Comparison of ENCODE assay signal across 9 cellular contexts in the genomic region with DNA sequence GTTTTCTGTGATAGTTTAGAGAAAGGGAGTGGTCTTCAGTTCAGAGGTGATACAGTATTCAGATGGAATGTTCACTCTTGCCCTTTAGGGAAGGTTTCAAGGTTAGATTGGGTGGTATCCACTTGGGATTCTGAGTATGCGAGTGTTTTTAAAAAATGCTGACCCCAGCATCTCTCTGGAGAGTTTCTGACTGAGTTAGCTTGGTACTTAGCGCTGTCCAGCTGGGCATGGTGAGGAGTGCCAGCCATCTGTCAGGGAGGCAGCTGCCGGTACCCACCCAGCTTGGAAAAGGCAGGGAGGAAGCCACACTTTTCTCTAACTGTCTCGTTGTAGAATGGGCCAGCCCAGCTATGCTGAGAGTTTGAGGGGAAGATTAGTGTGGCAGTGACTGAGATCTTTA.
DNase-seq lines count a peak whose midpoint lies in the region; ATAC-seq and TF ChIP-seq lines count a peak whose summit lies in the region.
"Had no signal": no experiment of that assay in that cellular context is flagged by ENCODE, and none has a peak within 500 bp of the region (broad histone marks: within the 10 kb centered on the region; RNA-seq: fewer than 3 reads in every experiment).

No MANE protein-coding gene starts in this region.

- H3K27ac Mint-ChIP-seq in CD4-positive, alpha-beta T cell = peak overlapping the region; percentile 91
- peak overlapping the region; percentile 96 to 99 for H3K27ac Mint-ChIP-seq in T-cell

- H3K4me1 ChIP-seq in foreskin keratinocyte = peaks cover 5% of the 10 kb centered on the region
- peaks cover 83% of the 10 kb centered on the region for H3K4me1 ChIP-seq in psoas muscle

- H3K27me3 ChIP-seq in CD4-positive, alpha-beta T cell (ENCODE audit: control insufficient read depth, insufficient read depth, low read length) = no peaks in the 10 kb centered on the region
- no peaks in the 10 kb centered on the region for H3K27me3 ChIP-seq in foreskin keratinocyte
- no peaks in the 10 kb centered on the region for H3K27me3 ChIP-seq in psoas muscle (ENCODE audit: insufficient read depth in 3 of 3, low read length in 2 of 3)

- TF ChIP-seq CTCF in CD4-positive, alpha-beta T cell (IDR thresholded peaks at IDR 0.05) = no peak
- no peak for TF ChIP-seq CTCF in foreskin keratinocyte (conservative IDR thresholded peaks at IDR 0.05)
- TF ChIP-seq CTCF in psoas muscle (IDR thresholded peaks at IDR 0.05) = no peak

- H3K36me3 ChIP-seq in psoas muscle (ENCODE audit: insufficient read depth in 1 of 2, low read depth in 1 of 2) = no peaks in the 10 kb centered on the region

- no peak for ATAC-seq in CD4-positive, alpha-beta T cell (ENCODE audit: poor library complexity)
- ATAC-seq in T-cell (replicated peaks in 1 of 4) (no peak), foreskin keratinocyte (no peak), psoas muscle (peak; percentile 45 to 71 (median 64)), HG02970 (IDR thresholded peaks at IDR 0.05; ENCODE audit: low FRiP score, unreplicated experiment) (no peak), HG03280 (IDR thresholded peaks at IDR 0.05; ENCODE audit: unreplicated experiment) (no peak)

- peak overlapping the region; percentile 76 for H3K4me3 Mint-ChIP-seq in CD4-positive, alpha-beta T cell
- H3K4me3 Mint-ChIP-seq in T-cell = peak overlapping the region in 1 of 3 donors; percentile 76

- peaks cover 94% of the 10 kb centered on the region for H3K4me1 Mint-ChIP-seq in CD4-positive, alpha-beta T cell (ENCODE audit: low read depth)
- peaks cover 92 to 94% (median 93%) of the 10 kb centered on the region in 3 donors for H3K4me1 Mint-ChIP-seq in T-cell

- WGBS in psoas muscle, 3 donors = 25 to 30% (median 28%) methylated on average over 4 of the region's 4 CpGs

- intact Hi-C loops in CD4-positive, alpha-beta T cell (cut with DNase I, micrococcal nuclease) = no loop called here
- intact Hi-C loops in psoas muscle (cut with DNase I) = loop anchor here in 1 of 2 donors (5.0 kb wide), 1 partner anchor 39 kb away; no protein-coding TSS in a partner anchor

- POLR2A ChIA-PET in CD4-positive, alpha-beta T cell (lab: Charles Lee) = interaction anchor here (0.6 to 2.5 kb wide), 4 partner anchors 9 to 1428 kb away, joined by 3 to 20 read pairs (median 4); no protein-coding TSS in a partner anchor
- POLR2A ChIA-PET in T-cell (lab: Charles Lee) = interaction anchor here in 1 of 2 donors (1.4 kb wide), 1 partner anchor 24 kb away, joined by 4 read pairs; no protein-coding TSS in a partner anchor

- no peak for DNase-seq in CD4-positive, alpha-beta T cell
- no peak for DNase-seq in T-cell
- no peak for DNase-seq in foreskin keratinocyte
- DNase-seq in psoas muscle = no peak
- DNase-seq in NCI-H510A (lab: John Stamatoyannopoulos, UW) = no peak
- no peak for DNase-seq in SKM-1 treated with dmso at 0.1 percent for 144 hours (lab: John Stamatoyannopoulos, UW; ENCODE audit: unreplicated experiment)
- DNase-seq: NCI-H446 treated with DMSO at 0.1 percent for 48 hours had no signal

- CTCF ChIA-PET in CD4-positive, alpha-beta T cell (lab: Charles Lee) = no interaction called here
- CTCF ChIA-PET in T-cell (lab: Charles Lee) = interaction anchor here in 1 of 2 donors (1.2 kb wide), 1 partner anchor 10 kb away, joined by 3 read pairs; no protein-coding TSS in a partner anchor

- H3K36me3 Mint-ChIP-seq in CD4-positive, alpha-beta T cell (ENCODE audit: low read depth) = peaks cover 38% of the 10 kb centered on the region
- H3K36me3 Mint-ChIP-seq in T-cell = peaks cover 35% of the 10 kb centered on the region

- peaks cover 2% of the 10 kb centered on the region for H3K9me3 Mint-ChIP-seq in CD4-positive, alpha-beta T cell
- H3K9me3 Mint-ChIP-seq in T-cell = peaks cover 0 to 4% (median 0%) of the 10 kb centered on the region in 3 donors

- no peaks in the 10 kb centered on the region for H3K9me3 ChIP-seq in CD4-positive, alpha-beta T cell (ENCODE audit: control insufficient read depth, low read length)
- H3K9me3 ChIP-seq in psoas muscle = no peaks in the 10 kb centered on the region

- no peak overlapping the region for H3K27ac ChIP-seq in CD4-positive, alpha-beta T cell (ENCODE audit: low read depth, low read length)
- H3K27ac ChIP-seq in foreskin keratinocyte (peak overlapping the region; percentile 75), psoas muscle (peak overlapping the region; percentile 77)

- no peak overlapping the region for H3K4me3 ChIP-seq in psoas muscle

- H3K27me3 Mint-ChIP-seq in CD4-positive, alpha-beta T cell = no peaks in the 10 kb centered on the region
- no peaks in the 10 kb centered on the region for H3K27me3 Mint-ChIP-seq in T-cell

Comparison
In these comparisons a context has a peak if more than half of its experiments do, and no peak if none do; other contexts are left out.
1. ATAC-seq: peak in psoas muscle (4 of 4); none in CD4-positive, alpha-beta T cell (single experiment), T-cell (0 of 4), foreskin keratinocyte (single experiment), HG02970 (single experiment) and HG03280 (single experiment).